26 cellular contexts compared by ENCODE assay signal in the genomic region with DNA sequence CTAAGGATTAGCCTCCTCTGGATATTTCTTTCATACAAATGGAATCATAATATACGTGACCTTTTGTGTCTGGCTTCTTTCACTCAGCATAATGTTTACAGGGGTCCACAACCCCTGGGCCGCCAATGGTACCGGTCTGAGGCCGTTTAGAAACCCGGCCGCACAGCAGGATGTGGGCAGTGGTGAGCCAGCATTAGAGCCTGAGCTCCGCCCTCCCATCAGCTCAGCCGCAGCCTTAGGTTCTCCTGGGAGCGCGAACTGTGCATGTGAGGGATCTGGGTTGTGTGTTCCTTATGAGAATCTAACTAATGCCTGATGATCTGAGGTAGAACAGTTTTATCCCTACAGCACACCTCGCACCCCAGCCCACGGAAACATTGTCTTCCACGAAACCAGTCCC.
"Had no signal": no experiment of that assay in that cellular context is flagged by ENCODE, and none has a peak within 500 bp of the region (broad histone marks: within the 10 kb centered on the region; RNA-seq: fewer than 3 reads in every experiment).

No MANE protein-coding gene starts in this region.

- H3K4me1 Mint-ChIP-seq: activated naive CD4-positive, alpha-beta T cell treated with anti-CD3 and anti-CD28 coated beads, Interleukin-2, amount 50 U/mL, for 24 hours; activated naive CD8-positive, alpha-beta T cell treated with anti-CD3 and anti-CD28 coated beads for 36 hours; activated naive CD8-positive, alpha-beta T cell treated with anti-CD3 and anti-CD28 coated beads, Interleukin-2, amount 50 U/mL, for 24 hours had no signal

- H3K27me3 Mint-ChIP-seq: activated B cell treated with CpG ODN at 0.5 μM for 24 hours; activated CD8-positive, alpha-beta T cell treated with anti-CD3 and anti-CD28 coated beads for 36 hours had no signal

- H3K4me3 ChIP-seq: adrenal gland, body of pancreas had no signal

- ATAC-seq: activated CD4-positive, CD25-positive, alpha-beta regulatory T cell treated with anti-CD3 and anti-CD28 coated beads, Interleukin-2, amount 50 U/mL, for 24 hours; activated CD8-positive, alpha-beta T cell treated with anti-CD3 and anti-CD28 coated beads for 36 hours; activated naive CD8-positive, alpha-beta T cell treated with anti-CD3 and anti-CD28 coated beads, Interleukin-2, amount 50 U/mL, for 24 hours; body of pancreas had no signal

- H3K4me3 Mint-ChIP-seq: activated B cell treated with CpG ODN at 0.5 μM for 24 hours; activated CD8-positive, alpha-beta T cell treated with anti-CD3 and anti-CD28 coated beads for 36 hours; activated naive CD4-positive, alpha-beta T cell treated with anti-CD3 and anti-CD28 coated beads for 36 hours; activated naive CD4-positive, alpha-beta T cell treated with anti-CD3 and anti-CD28 coated beads, Interleukin-2, amount 50 U/mL, for 24 hours; activated naive CD8-positive, alpha-beta T cell treated with anti-CD3 and anti-CD28 coated beads for 36 hours; activated naive CD8-positive, alpha-beta T cell treated with anti-CD3 and anti-CD28 coated beads, Interleukin-2, amount 50 U/mL, for 24 hours; activated T-helper 1 cell treated with anti-CD3 and anti-CD28 coated beads, Interleukin-12 subunit alpha, Interleukin-12 subunit beta, Interleukin-2, Interleukin-4 antibody, amounts not matched to agents 30 ng/mL and 10 ng/mL and 1 ng/mL, durations not matched to agents 14 hours and 24 hours and 36 hours had no signal

- H3K27ac Mint-ChIP-seq: activated B cell treated with CpG ODN at 0.5 μM for 24 hours; activated CD8-positive, alpha-beta T cell treated with anti-CD3 and anti-CD28 coated beads for 36 hours; activated naive CD4-positive, alpha-beta T cell treated with anti-CD3 and anti-CD28 coated beads for 36 hours; activated naive CD4-positive, alpha-beta T cell treated with anti-CD3 and anti-CD28 coated beads, Interleukin-2, amount 50 U/mL, for 24 hours; activated naive CD8-positive, alpha-beta T cell treated with anti-CD3 and anti-CD28 coated beads for 36 hours; activated naive CD8-positive, alpha-beta T cell treated with anti-CD3 and anti-CD28 coated beads, Interleukin-2, amount 50 U/mL, for 24 hours; activated T-helper 1 cell treated with anti-CD3 and anti-CD28 coated beads, Interleukin-12 subunit alpha, Interleukin-12 subunit beta, Interleukin-2, Interleukin-4 antibody, amounts not matched to agents 30 ng/mL and 10 ng/mL and 1 ng/mL, durations not matched to agents 14 hours and 24 hours and 36 hours; activated T-helper 2 cell treated with anti-CD3 and anti-CD28 coated beads, Interferon-gamma antibody, Interleukin-2, Interleukin-4, amounts not matched to agents 10 μg/mL and 5 μg/mL and 100 μg/mL, durations not matched to agents 14 hours and 24 hours and 36 hours had no signal

- H3K36me3 Mint-ChIP-seq: activated naive CD4-positive, alpha-beta T cell treated with anti-CD3 and anti-CD28 coated beads, Interleukin-2, amount 50 U/mL, for 24 hours; activated naive CD8-positive, alpha-beta T cell treated with anti-CD3 and anti-CD28 coated beads for 36 hours had no signal

- DNase-seq: activated B cell treated with CpG ODN at 0.5 μM for 24 hours; activated CD4-positive, alpha-beta T cell treated with anti-CD3 and anti-CD28 coated beads for 48 hours; activated CD4-positive, alpha-beta T cell treated with anti-CD3 and anti-CD28 coated beads, Interleukin-2, amount 50 U/mL, for 1 hour; activated CD4-positive, alpha-beta T cell treated with anti-CD3 and anti-CD28 coated beads, Interleukin-2, amount 50 U/mL, for 48 hours; activated CD8-positive, alpha-beta memory T cell treated with anti-CD3 and anti-CD28 coated beads for 24 hours; activated CD8-positive, alpha-beta T cell treated with anti-CD3 and anti-CD28 coated beads for 36 hours; activated effector memory CD4-positive, alpha-beta T cell treated with anti-CD3 and anti-CD28 coated beads, Interleukin-2, amount 50 U/mL, for 16 hours; activated naive CD4-positive, alpha-beta T cell treated with anti-CD3 and anti-CD28 coated beads for 36 hours; activated naive CD8-positive, alpha-beta T cell treated with anti-CD3 and anti-CD28 coated beads for 36 hours; activated naive CD8-positive, alpha-beta T cell treated with anti-CD3 and anti-CD28 coated beads, Interleukin-2, amount 50 U/mL, for 24 hours; activated T-cell treated with anti-CD3 and anti-CD28 coated beads, Interleukin-2, amount 50 U/mL, for 48 hours; adrenal gland; amygdala; aorta; body of pancreas; caudate nucleus; cortex of kidney; dermis blood vessel endothelial cell; effector CD8-positive, alpha-beta T cell; foreskin fibroblast; head of caudate nucleus; T-helper 2 cell had no signal

- H3K9me3 Mint-ChIP-seq: activated B cell treated with CpG ODN at 0.5 μM for 24 hours; activated CD8-positive, alpha-beta T cell treated with anti-CD3 and anti-CD28 coated beads for 36 hours; activated naive CD8-positive, alpha-beta T cell treated with anti-CD3 and anti-CD28 coated beads, Interleukin-2, amount 50 U/mL, for 24 hours; activated T-helper 1 cell treated with anti-CD3 and anti-CD28 coated beads, Interleukin-12 subunit alpha, Interleukin-12 subunit beta, Interleukin-2, Interleukin-4 antibody, amounts not matched to agents 30 ng/mL and 10 ng/mL and 1 ng/mL, durations not matched to agents 14 hours and 24 hours and 36 hours; activated T-helper 2 cell treated with anti-CD3 and anti-CD28 coated beads, Interferon-gamma antibody, Interleukin-2, Interleukin-4, amounts not matched to agents 10 μg/mL and 5 μg/mL and 100 μg/mL, durations not matched to agents 14 hours and 24 hours and 36 hours had no signal
